Comparison of ENCODE assay signal across 28 cellular contexts in genomic region chr16:83356986-83357385, GRCh38.
"Had no signal": no experiment of that assay in that cellular context is flagged by ENCODE, and none has a peak within 500 bp of the region (broad histone marks: within the 10 kb centered on the region; RNA-seq: fewer than 3 reads in every experiment).

No MANE protein-coding gene starts in this region.

- DNase-seq: naive B cell; naive thymus-derived CD8-positive, alpha-beta T cell; nephron progenitor cell; occipital lobe; ovary; posterior cingulate gyrus; psoas muscle; right cardiac atrium; right lobe of liver; spleen; stimulated activated CD4-positive, alpha-beta T cell treated with anti-CD3 and anti-CD28 coated beads, Interleukin-12 subunit alpha, Interleukin-12 subunit beta, amount 100 ng/mL, for 4 hours; stimulated activated CD4-positive, alpha-beta T cell treated with anti-CD3 and anti-CD28 coated beads, Interleukin-1b, Interleukin-23, amount 100 ng/mL, for 48 hours; stimulated activated CD4-positive, alpha-beta T cell treated with anti-CD3 and anti-CD28 coated beads, Interleukin-4, amount 100 ng/mL, for 1 hour; stimulated activated CD4-positive, alpha-beta T cell treated with anti-CD3 and anti-CD28 coated beads, Interleukin-4, amount 100 ng/mL, for 4 hours; stimulated activated CD8-positive, alpha-beta memory T cell treated with anti-CD3 and anti-CD28 coated beads, Interleukin-4, amount 100 ng/mL, for 48 hours; stimulated activated naive CD4-positive, alpha-beta T cell; stimulated activated naive CD8-positive, alpha-beta T cell treated with anti-CD3 and anti-CD28 coated beads, Interleukin-15, amount 100 ng/mL, for 72 hours; stimulated activated naive CD8-positive, alpha-beta T cell treated with anti-CD3 and anti-CD28 coated beads, Interleukin-15, Interleukin-2, amounts not matched to agents 100 U/mL and 50 U/mL, for 24 hours; testis; tibial artery; transverse colon; upper lobe of right lung had no signal

- H3K4me1 ChIP-seq: neural progenitor cell, parathyroid adenoma, right lobe of liver, spleen, suprapubic skin, testis, transverse colon, upper lobe of right lung, vagina had no signal

- H3K36me3 ChIP-seq: neural progenitor cell, ovary, right lobe of liver, spleen, suprapubic skin, tibial artery, transverse colon, upper lobe of right lung, vagina had no signal

- H3K4me3 ChIP-seq: neural progenitor cell, ovary, psoas muscle, right lobe of liver, skin epidermis, smooth muscle cell, spleen, suprapubic skin, testis, tibial artery, transverse colon, upper lobe of right lung, vagina had no signal

- H3K27ac ChIP-seq: neural progenitor cell, ovary, parathyroid adenoma, psoas muscle, right lobe of liver, skin epidermis, spleen, suprapubic skin, testis, tibial artery, transverse colon, upper lobe of right lung, vagina had no signal

- H3K9me3 ChIP-seq: ovary, psoas muscle, right lobe of liver, spleen, suprapubic skin, testis, tibial artery, transverse colon, upper lobe of right lung, vagina had no signal

- H3K27me3 ChIP-seq: neural progenitor cell, ovary, right lobe of liver, spleen, suprapubic skin, testis, tibial artery, transverse colon, upper lobe of right lung, vagina had no signal
